ENCODE assay signal across 2 cellular contexts in genomic region chr1:151050051-151050688, GRCh38.
TF ChIP-seq lines count a peak whose summit lies in the region.

No MANE protein-coding gene starts in this region.

TF ChIP-seq in SK-N-SH treated with all-trans-retinoic acid at 6 μM for 48 hours, 23 proteins besides CTCF, POLR2A, EP300 and RAD21 (continued from another document):
- TF ChIP-seq PATZ1 (CRISPR knock-in tag; IDR thresholded peaks at IDR 0.05; ENCODE audit: borderline replicate concordance) (no peak), BACH2 (CRISPR knock-in tag; IDR thresholded peaks at IDR 0.05; ENCODE audit: borderline replicate concordance) (no peak), TSHZ2 (CRISPR knock-in tag; IDR thresholded peaks at IDR 0.05) (no peak), ZNF8 (CRISPR knock-in tag; IDR thresholded peaks at IDR 0.05) (no peak), RARB (CRISPR knock-in tag; IDR thresholded peaks at IDR 0.05) (no peak), GLIS3 (CRISPR knock-in tag; IDR thresholded peaks at IDR 0.05) (no peak), ZNF565 (CRISPR knock-in tag; conservative IDR thresholded peaks at IDR 0.05; ENCODE audit: low read depth) (no peak), SNAI2 (CRISPR knock-in tag; IDR thresholded peaks at IDR 0.05) (no peak), ZC3H10 (CRISPR knock-in tag; IDR thresholded peaks at IDR 0.05) (no peak), POU6F1 (CRISPR knock-in tag; IDR thresholded peaks at IDR 0.05; ENCODE audit: borderline replicate concordance, low read depth) (no peak; the same call in 1 of the 2 replicates), ISL1 (CRISPR knock-in tag; IDR thresholded peaks at IDR 0.05) (no peak)

TF ChIP-seq in GM23338, 12 proteins besides CTCF, POLR2A, EP300 and RAD21 (continued from another document):
- no peak for TF ChIP-seq ZNF462 (CRISPR knock-in tag; IDR thresholded peaks at IDR 0.05)
- TF ChIP-seq ETS1 (IDR thresholded peaks at IDR 0.05) = no peak
- no peak for TF ChIP-seq REST (IDR thresholded peaks at IDR 0.05; ENCODE audit: unreplicated experiment)
- no peak for TF ChIP-seq ZNF331 (CRISPR knock-in tag; IDR thresholded peaks at IDR 0.05; ENCODE audit: low read depth)
- TF ChIP-seq POLR2AphosphoS5 (IDR thresholded peaks at IDR 0.05; ENCODE audit: low read depth) = no peak; the same call in 1 of the 2 replicates
- TF ChIP-seq EZH2phosphoT487 (IDR thresholded peaks at IDR 0.05; ENCODE audit: unreplicated experiment) = no peak
- no peak for TF ChIP-seq ZNF114 (CRISPR knock-in tag; IDR thresholded peaks at IDR 0.05)
- no peak for TF ChIP-seq EZH2 (IDR thresholded peaks at IDR 0.05; ENCODE audit: low read depth, unreplicated experiment)
- no peak for TF ChIP-seq NANOG (IDR thresholded peaks at IDR 0.05; ENCODE audit: borderline replicate concordance)
- TF ChIP-seq STAT1 (IDR thresholded peaks at IDR 0.05; ENCODE audit: unreplicated experiment) = no peak
